Comparison of ENCODE assay signal across 1 cellular context in the genomic region with DNA sequence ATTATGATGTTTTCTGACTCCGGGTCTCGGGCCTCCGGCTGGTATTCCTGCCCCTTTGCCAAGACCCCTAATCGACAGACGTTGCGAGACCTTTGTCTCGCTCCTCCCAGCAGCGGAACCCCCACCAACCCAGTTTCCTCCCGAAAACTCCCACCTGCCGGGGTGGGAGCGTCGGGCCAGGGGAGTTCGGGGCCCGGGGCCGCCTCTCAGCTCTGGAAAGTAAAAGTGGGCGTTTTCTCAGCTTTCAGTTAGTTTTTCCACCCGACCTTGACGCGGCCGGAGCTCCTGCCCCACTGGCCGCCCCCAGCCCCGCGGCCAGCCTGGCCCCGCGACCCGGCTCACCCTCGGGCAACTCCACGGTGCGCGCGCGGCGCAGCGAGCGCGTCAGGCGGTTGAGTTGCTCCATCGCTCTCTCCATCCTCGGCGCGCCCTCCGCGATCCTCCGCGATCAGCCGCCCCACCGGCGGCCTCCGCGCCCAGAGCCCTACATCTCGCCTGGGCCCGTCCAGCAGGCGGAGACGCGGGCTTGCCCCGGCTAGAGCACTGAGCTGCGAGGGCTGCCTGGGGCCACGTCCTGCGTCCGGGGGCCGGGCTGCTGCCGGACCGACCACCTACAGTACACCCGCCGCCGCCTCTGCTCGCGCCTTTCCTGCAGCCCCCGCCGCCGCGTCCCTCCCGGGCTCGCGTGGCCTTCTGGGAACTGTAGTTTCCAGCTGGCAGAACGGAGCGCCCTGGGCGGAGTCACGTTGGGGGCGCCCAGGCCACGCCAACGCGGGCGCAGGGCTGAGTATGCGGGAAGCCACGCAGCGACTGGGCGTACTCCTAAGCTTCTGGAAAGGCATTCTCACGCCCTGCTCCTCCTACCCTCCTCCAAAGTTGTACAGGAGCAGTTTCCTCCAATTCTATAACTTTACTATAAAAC.
TF ChIP-seq lines count a peak whose summit lies in the region.

A gene with protein sequence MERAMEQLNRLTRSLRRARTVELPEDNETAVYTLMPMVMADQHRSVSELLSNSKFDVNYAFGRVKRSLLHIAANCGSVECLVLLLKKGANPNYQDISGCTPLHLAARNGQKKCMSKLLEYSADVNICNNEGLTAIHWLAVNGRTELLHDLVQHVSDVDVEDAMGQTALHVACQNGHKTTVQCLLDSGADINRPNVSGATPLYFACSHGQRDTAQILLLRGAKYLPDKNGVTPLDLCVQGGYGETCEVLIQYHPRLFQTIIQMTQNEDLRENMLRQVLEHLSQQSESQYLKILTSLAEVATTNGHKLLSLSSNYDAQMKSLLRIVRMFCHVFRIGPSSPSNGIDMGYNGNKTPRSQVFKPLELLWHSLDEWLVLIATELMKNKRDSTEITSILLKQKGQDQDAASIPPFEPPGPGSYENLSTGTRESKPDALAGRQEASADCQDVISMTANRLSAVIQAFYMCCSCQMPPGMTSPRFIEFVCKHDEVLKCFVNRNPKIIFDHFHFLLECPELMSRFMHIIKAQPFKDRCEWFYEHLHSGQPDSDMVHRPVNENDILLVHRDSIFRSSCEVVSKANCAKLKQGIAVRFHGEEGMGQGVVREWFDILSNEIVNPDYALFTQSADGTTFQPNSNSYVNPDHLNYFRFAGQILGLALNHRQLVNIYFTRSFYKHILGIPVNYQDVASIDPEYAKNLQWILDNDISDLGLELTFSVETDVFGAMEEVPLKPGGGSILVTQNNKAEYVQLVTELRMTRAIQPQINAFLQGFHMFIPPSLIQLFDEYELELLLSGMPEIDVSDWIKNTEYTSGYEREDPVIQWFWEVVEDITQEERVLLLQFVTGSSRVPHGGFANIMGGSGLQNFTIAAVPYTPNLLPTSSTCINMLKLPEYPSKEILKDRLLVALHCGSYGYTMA (minus strand): TSS at position 695 of the 922 bp plus-strand sequence. CDS start 277 bp downstream, at position 418.

TF ChIP-seq in K562, 482 proteins besides CTCF, POLR2A, EP300 and RAD21 (continued from another document):
- TF ChIP-seq, protein P1, sequence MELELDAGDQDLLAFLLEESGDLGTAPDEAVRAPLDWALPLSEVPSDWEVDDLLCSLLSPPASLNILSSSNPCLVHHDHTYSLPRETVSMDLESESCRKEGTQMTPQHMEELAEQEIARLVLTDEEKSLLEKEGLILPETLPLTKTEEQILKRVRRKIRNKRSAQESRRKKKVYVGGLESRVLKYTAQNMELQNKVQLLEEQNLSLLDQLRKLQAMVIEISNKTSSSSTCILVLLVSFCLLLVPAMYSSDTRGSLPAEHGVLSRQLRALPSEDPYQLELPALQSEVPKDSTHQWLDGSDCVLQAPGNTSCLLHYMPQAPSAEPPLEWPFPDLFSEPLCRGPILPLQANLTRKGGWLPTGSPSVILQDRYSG (tag; conservative IDR thresholded peaks at IDR 0.05; ENCODE audit: low read depth), result no peak
- TF ChIP-seq ZNF584 (CRISPR knock-in tag; IDR thresholded peaks at IDR 0.05; ENCODE audit: low read depth) (no peak), FOXA3 (CRISPR knock-in tag; conservative IDR thresholded peaks at IDR 0.05 in 1 of 2, IDR thresholded peaks at IDR 0.05 in 1 of 2) (no peak), STAG1 (CRISPR knock-in tag; IDR thresholded peaks at IDR 0.05; ENCODE audit: borderline replicate concordance) (no peak), YBX1 (IDR thresholded peaks at IDR 0.05) (no peak), SRSF7 (optimal IDR thresholded peaks at IDR 0.05; ENCODE audit: low read depth, low read length) (no peak), LARP7 (IDR thresholded peaks at IDR 0.05) (no peak; the same call in 1 of the 2 replicates), NONO (IDR thresholded peaks at IDR 0.05; ENCODE audit: low read depth in 2 of 2, low read length in 1 of 2) (peak in 1 of 2 experiments; percentile 58; a peak in 1 of 4 replicates), HDAC1 (IDR thresholded peaks at IDR 0.05) (peak in 1 of 2 experiments; percentile 88; a peak in 2 of 4 replicates), PRMT5 (CRISPR knock-in tag; IDR thresholded peaks at IDR 0.05) (0 out of 2 replicates have a peak, but pooled peaks have one; percentile 29), TRIM24 (IDR thresholded peaks at IDR 0.05) (0 out of 4 replicates have a peak, but pooled peaks of 1 of the 2 experiments have one; percentile 15), RB1 (IDR thresholded peaks at IDR 0.05; ENCODE audit: low read depth) (peak; percentile 90), EGR1 (conservative IDR thresholded peaks at IDR 0.05) (peak; percentile 93), BMI1 (IDR thresholded peaks at IDR 0.05; ENCODE audit: low read length) (no peak), SUPT5H (IDR thresholded peaks at IDR 0.05) (peak; percentile 73), SMARCC2 (IDR thresholded peaks at IDR 0.05; ENCODE audit: low read depth) (no peak), ZKSCAN3 (CRISPR knock-in tag; IDR thresholded peaks at IDR 0.05) (no peak), RCOR1 (IDR thresholded peaks at IDR 0.05; ENCODE audit: borderline replicate concordance in 1 of 2, low read depth in 2 of 2, low read length in 2 of 2) (peak in 1 of 2 experiments; percentile 47; a peak in 1 of 4 replicates), RBM22 (IDR thresholded peaks at IDR 0.05; ENCODE audit: low read depth, low read length, poor library complexity, severe bottlenecking) (no peak), PCBP1 (IDR thresholded peaks at IDR 0.05; ENCODE audit: low read depth, low read length, poor library complexity, severe bottlenecking) (peak; percentile 68), LCOR (CRISPR knock-in tag; IDR thresholded peaks at IDR 0.05) (peak; percentile 45; the same call in 1 of the 2 replicates), SETDB1 (IDR thresholded peaks at IDR 0.05; ENCODE audit: low read length) (no peak), RUNX1 (IDR thresholded peaks at IDR 0.05; ENCODE audit: low read depth) (no peak)
- TF ChIP-seq, protein P2, sequence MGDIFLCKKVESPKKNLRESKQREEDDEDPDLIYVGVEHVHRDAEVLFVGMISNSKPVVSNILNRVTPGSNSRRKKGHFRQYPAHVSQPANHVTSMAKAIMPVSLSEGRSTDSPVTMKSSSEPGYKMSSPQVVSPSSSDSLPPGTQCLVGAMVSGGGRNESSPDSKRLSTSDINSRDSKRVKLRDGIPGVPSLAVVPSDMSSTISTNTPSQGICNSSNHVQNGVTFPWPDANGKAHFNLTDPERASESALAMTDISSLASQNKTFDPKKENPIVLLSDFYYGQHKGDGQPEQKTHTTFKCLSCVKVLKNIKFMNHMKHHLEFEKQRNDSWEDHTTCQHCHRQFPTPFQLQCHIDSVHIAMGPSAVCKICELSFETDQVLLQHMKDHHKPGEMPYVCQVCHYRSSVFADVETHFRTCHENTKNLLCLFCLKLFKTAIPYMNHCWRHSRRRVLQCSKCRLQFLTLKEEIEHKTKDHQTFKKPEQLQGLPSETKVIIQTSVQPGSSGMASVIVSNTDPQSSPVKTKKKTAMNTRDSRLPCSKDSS (IDR thresholded peaks at IDR 0.05; ENCODE audit: low read depth, partially characterized antibody), result no peak
- TF ChIP-seq, protein P3, sequence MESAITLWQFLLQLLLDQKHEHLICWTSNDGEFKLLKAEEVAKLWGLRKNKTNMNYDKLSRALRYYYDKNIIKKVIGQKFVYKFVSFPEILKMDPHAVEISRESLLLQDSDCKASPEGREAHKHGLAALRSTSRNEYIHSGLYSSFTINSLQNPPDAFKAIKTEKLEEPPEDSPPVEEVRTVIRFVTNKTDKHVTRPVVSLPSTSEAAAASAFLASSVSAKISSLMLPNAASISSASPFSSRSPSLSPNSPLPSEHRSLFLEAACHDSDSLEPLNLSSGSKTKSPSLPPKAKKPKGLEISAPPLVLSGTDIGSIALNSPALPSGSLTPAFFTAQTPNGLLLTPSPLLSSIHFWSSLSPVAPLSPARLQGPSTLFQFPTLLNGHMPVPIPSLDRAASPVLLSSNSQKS (CRISPR knock-in tag; IDR thresholded peaks at IDR 0.05), result no peak
- TF ChIP-seq, protein P4, sequence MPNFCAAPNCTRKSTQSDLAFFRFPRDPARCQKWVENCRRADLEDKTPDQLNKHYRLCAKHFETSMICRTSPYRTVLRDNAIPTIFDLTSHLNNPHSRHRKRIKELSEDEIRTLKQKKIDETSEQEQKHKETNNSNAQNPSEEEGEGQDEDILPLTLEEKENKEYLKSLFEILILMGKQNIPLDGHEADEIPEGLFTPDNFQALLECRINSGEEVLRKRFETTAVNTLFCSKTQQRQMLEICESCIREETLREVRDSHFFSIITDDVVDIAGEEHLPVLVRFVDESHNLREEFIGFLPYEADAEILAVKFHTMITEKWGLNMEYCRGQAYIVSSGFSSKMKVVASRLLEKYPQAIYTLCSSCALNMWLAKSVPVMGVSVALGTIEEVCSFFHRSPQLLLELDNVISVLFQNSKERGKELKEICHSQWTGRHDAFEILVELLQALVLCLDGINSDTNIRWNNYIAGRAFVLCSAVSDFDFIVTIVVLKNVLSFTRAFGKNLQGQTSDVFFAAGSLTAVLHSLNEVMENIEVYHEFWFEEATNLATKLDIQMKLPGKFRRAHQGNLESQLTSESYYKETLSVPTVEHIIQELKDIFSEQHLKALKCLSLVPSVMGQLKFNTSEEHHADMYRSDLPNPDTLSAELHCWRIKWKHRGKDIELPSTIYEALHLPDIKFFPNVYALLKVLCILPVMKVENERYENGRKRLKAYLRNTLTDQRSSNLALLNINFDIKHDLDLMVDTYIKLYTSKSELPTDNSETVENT (CRISPR knock-in tag; IDR thresholded peaks at IDR 0.05), result no peak
- TF ChIP-seq, protein P5, sequence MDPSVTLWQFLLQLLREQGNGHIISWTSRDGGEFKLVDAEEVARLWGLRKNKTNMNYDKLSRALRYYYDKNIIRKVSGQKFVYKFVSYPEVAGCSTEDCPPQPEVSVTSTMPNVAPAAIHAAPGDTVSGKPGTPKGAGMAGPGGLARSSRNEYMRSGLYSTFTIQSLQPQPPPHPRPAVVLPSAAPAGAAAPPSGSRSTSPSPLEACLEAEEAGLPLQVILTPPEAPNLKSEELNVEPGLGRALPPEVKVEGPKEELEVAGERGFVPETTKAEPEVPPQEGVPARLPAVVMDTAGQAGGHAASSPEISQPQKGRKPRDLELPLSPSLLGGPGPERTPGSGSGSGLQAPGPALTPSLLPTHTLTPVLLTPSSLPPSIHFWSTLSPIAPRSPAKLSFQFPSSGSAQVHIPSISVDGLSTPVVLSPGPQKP (CRISPR knock-in tag; IDR thresholded peaks at IDR 0.05), result no peak
TF ChIP-seq in K562: peak in this region for 110.
